Comparison of ENCODE assay signal across 8 cellular contexts in the genomic region with DNA sequence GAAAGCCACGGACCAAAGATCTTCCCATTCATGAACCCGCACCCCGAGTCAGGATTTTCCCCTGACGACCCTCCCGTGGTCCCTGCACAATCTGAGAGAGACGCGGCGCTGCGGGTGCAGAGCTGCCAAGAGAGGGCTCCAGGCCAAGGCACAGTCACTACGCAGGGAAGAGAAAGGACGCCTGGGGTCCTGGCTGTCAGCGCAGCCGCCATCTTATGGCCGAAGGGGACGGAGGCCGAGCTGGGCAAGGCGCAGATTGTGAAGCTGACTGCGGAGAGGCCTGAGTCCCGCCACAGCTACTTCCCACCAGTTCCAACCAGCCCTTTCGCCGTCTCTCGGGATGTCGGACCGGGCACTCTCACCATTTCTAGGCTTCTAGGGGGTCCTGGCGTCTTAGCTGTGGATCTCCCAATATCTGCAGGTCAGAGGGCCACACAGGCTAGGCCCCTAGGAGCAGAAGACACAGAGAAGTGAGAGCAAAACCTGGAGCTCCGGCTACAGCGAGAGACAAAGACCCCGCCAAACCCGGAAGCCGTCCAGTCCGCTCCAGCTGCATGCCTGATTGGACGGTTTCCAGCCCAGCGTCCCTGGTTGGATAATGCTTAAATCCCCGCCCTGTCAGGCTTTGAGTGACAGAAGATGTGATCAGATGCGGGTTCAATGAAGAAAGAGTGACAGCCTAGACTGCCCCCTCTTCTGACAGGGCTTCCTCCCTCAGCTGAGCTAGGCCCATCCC. TPM values are rescaled to one million over a fixed set of nuclear protein-coding genes. Genes with fewer than 3 reads are reported as not detected.
DNase-seq lines count a peak whose midpoint lies in the region; ATAC-seq and TF ChIP-seq lines count a peak whose summit lies in the region.

A gene (minus strand): TSS at position 515 of the 736 bp plus-strand sequence. CDS start 150 bp downstream, at position 365.

- peak within 1 kb of the TSS; percentile 86 for H3K27ac ChIP-seq in duodenal mucosa (ENCODE audit: low read depth, low read length)
- H3K27ac ChIP-seq in right lobe of liver, result peak within 1 kb of the TSS; percentile 40 to 82 (median 69)

- no peaks in the 10 kb centered on the region for H3K27me3 Mint-ChIP-seq in CD14-positive monocyte (ENCODE audit: low read depth in 3 of 3)

- intact Hi-C loops in CD14-positive monocyte (cut with micrococcal nuclease) (loop anchor here (5.0 to 10.0 kb wide), 4 partner anchors 68 to 262 kb away; a partner anchor contains a TSS), right lobe of liver (cut with DNase I) (no loop called here)

- TF ChIP-seq POLR2A in right lobe of liver (IDR thresholded peaks at IDR 0.05), result peak; percentile 59

- H3K4me3 ChIP-seq in duodenal mucosa (ENCODE audit: low read depth in 1 of 2, low read length in 2 of 2) (peak within 1 kb of the TSS; percentile 94 to 99), right lobe of liver (peak within 1 kb of the TSS; percentile 80 to 88 (median 80))

- H3K9ac ChIP-seq in duodenal mucosa (ENCODE audit: low read depth in 1 of 2, low read length in 2 of 2), result peak within 1 kb of the TSS; percentile 82 to 95

- TF ChIP-seq CTCF in CD14-positive monocyte (IDR thresholded peaks at IDR 0.05), result no peak
- no peak for TF ChIP-seq CTCF in right lobe of liver (IDR thresholded peaks at IDR 0.05)

- H3K9me3 Mint-ChIP-seq in CD14-positive monocyte, result peaks cover 24 to 65% (median 52%) of the 10 kb centered on the region in 7 donors

- no peaks in the 10 kb centered on the region for H3K4me1 ChIP-seq in duodenal mucosa (ENCODE audit: control insufficient read depth in 1 of 2, insufficient read depth in 2 of 2, low read length in 2 of 2)
- peaks cover 0 to 5% (median 0%) of the 10 kb centered on the region in 4 donors for H3K4me1 ChIP-seq in right lobe of liver

- WGBS in right lobe of liver (ENCODE audit: insufficient coverage, low coverage, low lambda C conversion rate, missing lambda C conversion rate), result 5% methylated on average over 20 of the region's 35 CpGs

- peaks cover 35 to 36% of the 10 kb centered on the region in 2 donors for H3K36me3 Mint-ChIP-seq in CD14-positive monocyte

- H3K4me1 Mint-ChIP-seq in CD14-positive monocyte, result peaks cover 12% of the 10 kb centered on the region

- ATAC-seq in GM19395 (IDR thresholded peaks at IDR 0.05; ENCODE audit: unreplicated experiment) (peak; percentile 95), HG03558 (IDR thresholded peaks at IDR 0.05; ENCODE audit: extremely low read depth, unreplicated experiment) (peak; percentile 76), right lobe of liver (peak; percentile 96 to 97 (median 96))

- H3K27me3 ChIP-seq in duodenal mucosa (ENCODE audit: control insufficient read depth in 1 of 2, insufficient read depth in 2 of 2, low read length in 2 of 2) (no peaks in the 10 kb centered on the region), right lobe of liver (no peaks in the 10 kb centered on the region)

- H3K4me3 Mint-ChIP-seq in CD14-positive monocyte, result peak within 1 kb of the TSS; percentile 99 to 100

- peak within 1 kb of the TSS; percentile 95 to 99 (median 98) for H3K27ac Mint-ChIP-seq in CD14-positive monocyte

- DNase-seq in CD14-positive monocyte (ENCODE audit: low spot score), result peak; percentile 89
- peak; percentile 84 for DNase-seq in NCI-H748 treated with DMSO at 0.1 percent for 48 hours (lab: John Stamatoyannopoulos, UW)
- DNase-seq in activated CD4-positive, alpha-beta T cell treated with anti-CD3 and anti-CD28 coated beads, Interleukin-2, amount 50 U/mL, for 48 hours, result peak; percentile 87 to 91
- peak; percentile 91 to 94 (median 93) for DNase-seq in right lobe of liver
- peak; percentile 90 for DNase-seq in stimulated activated CD4-positive, alpha-beta T cell treated with anti-CD3 and anti-CD28 coated beads, Interleukin-4, amount 100 ng/mL, for 24 hours

- H3K9me3 ChIP-seq in duodenal mucosa (ENCODE audit: control insufficient read depth in 1 of 2, low read length in 2 of 2) (no peaks in the 10 kb centered on the region), right lobe of liver (no peaks in the 10 kb centered on the region)

- H3K36me3 ChIP-seq in duodenal mucosa (ENCODE audit: control insufficient read depth in 1 of 2, insufficient read depth in 2 of 2, low read length in 2 of 2) (peaks cover under 1 to 15% of the 10 kb centered on the region in 2 donors), right lobe of liver (peaks cover 0 to 4% (median 0%) of the 10 kb centered on the region in 4 donors)

RNA-seq across cellular contexts. Expression of the gene that starts here (rescaled TPM):
- 10 to 100 TPM in 1 of 2 donors, 1 to 10 TPM in 1; 8.6 to 10.8 TPM for polyA plus RNA-seq in CD14-positive monocyte
- total RNA-seq in right lobe of liver, result 1 to 10 TPM; 1.4 to 4.1 (median 1.9) TPM

Comparison
In these comparisons a context has a peak if more than half of its experiments do, and no peak if none do; other contexts are left out.
1. Peak in every context shown above with its lines: DNase-seq, ATAC-seq, H3K4me3 ChIP-seq and H3K27ac ChIP-seq.
2. intact Hi-C loops: an anchor here in CD14-positive monocyte (5.0 to 10.0 kb wide); none called in right lobe of liver.